21 cellular contexts compared by ENCODE assay signal in genomic region chr12:130086777-130087176, GRCh38.
A peak's percentile ranks its signal among the peaks of the same experiment; 100 is the strongest.
DNase-seq lines count a peak whose midpoint lies in the region; ATAC-seq and TF ChIP-seq lines count a peak whose summit lies in the region.
"Had no signal": no experiment of that assay in that cellular context is flagged by ENCODE, and none has a peak within 500 bp of the region (broad histone marks: within the 10 kb centered on the region; RNA-seq: fewer than 3 reads in every experiment).

No MANE protein-coding gene starts in this region.

- no peak overlapping the region for H3K27ac Mint-ChIP-seq in activated CD8-positive, alpha-beta T cell treated with anti-CD3 and anti-CD28 coated beads for 36 hours
- no peak overlapping the region for H3K27ac Mint-ChIP-seq in activated CD8-positive, alpha-beta T cell treated with anti-CD3 and anti-CD28 coated beads, Interleukin-2, amount 10 ng/mL, durations not matched to agents 7 days and 5 days
- H3K27ac Mint-ChIP-seq in central memory CD8-positive, alpha-beta T cell (ENCODE audit: low read depth) = no peak overlapping the region
- H3K27ac Mint-ChIP-seq in neural progenitor cell = peak overlapping the region; percentile 59
- H3K27ac Mint-ChIP-seq: IgD-negative memory B cell had no signal

- H3K36me3 ChIP-seq in neural progenitor cell (no peaks in the 10 kb centered on the region), left ventricle myocardium inferior (no peaks in the 10 kb centered on the region)
- H3K36me3 ChIP-seq: adrenal gland, right atrium auricular region had no signal

- no peaks in the 10 kb centered on the region for H3K79me2 ChIP-seq in neural progenitor cell (ENCODE audit: low read depth)

- POLR2A ChIA-PET in activated CD8-positive, alpha-beta T cell treated with anti-CD3 and anti-CD28 coated beads for 36 hours (lab: Charles Lee) = interaction anchor here (1.3 kb wide), 1 partner anchor 18 kb away, joined by 5 read pairs; no protein-coding TSS in a partner anchor
- POLR2A ChIA-PET in activated CD8-positive, alpha-beta T cell treated with anti-CD3 and anti-CD28 coated beads, Interleukin-2, amount 10 ng/mL, durations not matched to agents 7 days and 5 days (lab: Charles Lee) = no interaction called here

- CTCF ChIA-PET in activated CD8-positive, alpha-beta T cell treated with anti-CD3 and anti-CD28 coated beads for 36 hours (lab: Charles Lee) = interaction anchor here (0.8 to 1.1 kb wide), 3 partner anchors 10 to 39 kb away, joined by 3 read pairs; no protein-coding TSS in a partner anchor
- CTCF ChIA-PET in activated CD8-positive, alpha-beta T cell treated with anti-CD3 and anti-CD28 coated beads, Interleukin-2, amount 10 ng/mL, durations not matched to agents 7 days and 5 days (lab: Charles Lee) = no interaction called here

- no peaks in the 10 kb centered on the region for H3K9me3 Mint-ChIP-seq in activated CD8-positive, alpha-beta T cell treated with anti-CD3 and anti-CD28 coated beads for 36 hours
- no peaks in the 10 kb centered on the region for H3K9me3 Mint-ChIP-seq in activated CD8-positive, alpha-beta T cell treated with anti-CD3 and anti-CD28 coated beads, Interleukin-2, amount 10 ng/mL, durations not matched to agents 7 days and 5 days (ENCODE audit: insufficient read depth)
- peaks cover 22% of the 10 kb centered on the region for H3K9me3 Mint-ChIP-seq in central memory CD8-positive, alpha-beta T cell
- peaks cover 7% of the 10 kb centered on the region for H3K9me3 Mint-ChIP-seq in neural progenitor cell

- H3K4me1 Mint-ChIP-seq in activated CD8-positive, alpha-beta T cell treated with anti-CD3 and anti-CD28 coated beads for 36 hours (ENCODE audit: low read depth) = peaks cover 22% of the 10 kb centered on the region
- peaks cover 13% of the 10 kb centered on the region for H3K4me1 Mint-ChIP-seq in activated CD8-positive, alpha-beta T cell treated with anti-CD3 and anti-CD28 coated beads, Interleukin-2, amount 10 ng/mL, durations not matched to agents 7 days and 5 days (ENCODE audit: low read depth)
- no peaks in the 10 kb centered on the region for H3K4me1 Mint-ChIP-seq in central memory CD8-positive, alpha-beta T cell
- peaks cover 68% of the 10 kb centered on the region for H3K4me1 Mint-ChIP-seq in neural progenitor cell
- H3K4me1 Mint-ChIP-seq: CD14-positive monocyte had no signal

- H3K36me3 Mint-ChIP-seq in activated CD8-positive, alpha-beta T cell treated with anti-CD3 and anti-CD28 coated beads for 36 hours (ENCODE audit: low read depth) = no peaks in the 10 kb centered on the region
- no peaks in the 10 kb centered on the region for H3K36me3 Mint-ChIP-seq in activated CD8-positive, alpha-beta T cell treated with anti-CD3 and anti-CD28 coated beads, Interleukin-2, amount 10 ng/mL, durations not matched to agents 7 days and 5 days (ENCODE audit: low read depth)
- H3K36me3 Mint-ChIP-seq in central memory CD8-positive, alpha-beta T cell (ENCODE audit: insufficient read depth) = no peaks in the 10 kb centered on the region
- H3K36me3 Mint-ChIP-seq in neural progenitor cell = no peaks in the 10 kb centered on the region
- H3K36me3 Mint-ChIP-seq: CD14-positive monocyte had no signal

- peak overlapping the region; percentile 34 for H3K4me3 Mint-ChIP-seq in activated CD8-positive, alpha-beta T cell treated with anti-CD3 and anti-CD28 coated beads for 36 hours
- H3K4me3 Mint-ChIP-seq in activated CD8-positive, alpha-beta T cell treated with anti-CD3 and anti-CD28 coated beads, Interleukin-2, amount 10 ng/mL, durations not matched to agents 7 days and 5 days = no peak overlapping the region
- peak overlapping the region; percentile 17 for H3K4me3 Mint-ChIP-seq in central memory CD8-positive, alpha-beta T cell
- no peak overlapping the region for H3K4me3 Mint-ChIP-seq in neural progenitor cell

- no peaks in the 10 kb centered on the region for H3K27me3 Mint-ChIP-seq in activated CD8-positive, alpha-beta T cell treated with anti-CD3 and anti-CD28 coated beads for 36 hours
- no peaks in the 10 kb centered on the region for H3K27me3 Mint-ChIP-seq in activated CD8-positive, alpha-beta T cell treated with anti-CD3 and anti-CD28 coated beads, Interleukin-2, amount 10 ng/mL, durations not matched to agents 7 days and 5 days (ENCODE audit: low read depth)
- no peaks in the 10 kb centered on the region for H3K27me3 Mint-ChIP-seq in central memory CD8-positive, alpha-beta T cell
- peaks cover 17% of the 10 kb centered on the region for H3K27me3 Mint-ChIP-seq in neural progenitor cell (ENCODE audit: insufficient read depth, low read depth)

- no peak overlapping the region for H2AFZ ChIP-seq in neural progenitor cell (replicated peaks)

- no peak overlapping the region for H3K9ac ChIP-seq in neural progenitor cell

- ATAC-seq in activated CD8-positive, alpha-beta T cell treated with anti-CD3 and anti-CD28 coated beads for 36 hours = no peak
- no peak for ATAC-seq in activated CD8-positive, alpha-beta T cell treated with anti-CD3 and anti-CD28 coated beads, Interleukin-2, amount 10 ng/mL, durations not matched to agents 7 days and 5 days
- ATAC-seq in central memory CD8-positive, alpha-beta T cell (replicated peaks; ENCODE audit: extremely low read depth, poor library complexity, severe bottlenecking) = no peak
- ATAC-seq in HG03039 (IDR thresholded peaks at IDR 0.05; ENCODE audit: unreplicated experiment) = no peak

- no peak overlapping the region for H3K27ac ChIP-seq in neural progenitor cell
- no peak overlapping the region for H3K27ac ChIP-seq in left ventricle myocardium inferior (replicated peaks)
- H3K27ac ChIP-seq: adrenal gland, right atrium auricular region had no signal

- H3K4me3 ChIP-seq in neural progenitor cell = no peak overlapping the region
- no peak overlapping the region for H3K4me3 ChIP-seq in left ventricle myocardium inferior
- H3K4me3 ChIP-seq: adrenal gland, right atrium auricular region had no signal

- no peak for TF ChIP-seq CTCF in activated CD8-positive, alpha-beta T cell treated with anti-CD3 and anti-CD28 coated beads for 36 hours (IDR thresholded peaks at IDR 0.05)
- TF ChIP-seq CTCF in neural progenitor cell (IDR thresholded peaks at IDR 0.05) (no peak), left ventricle myocardium inferior (IDR thresholded peaks at IDR 0.05; ENCODE audit: borderline replicate concordance) (no peak)

- no peaks in the 10 kb centered on the region for H4K20me1 ChIP-seq in neural progenitor cell (ENCODE audit: low read depth)

- H3K9me3 ChIP-seq in neural progenitor cell (ENCODE audit: low read depth) (no peaks in the 10 kb centered on the region), left ventricle myocardium inferior (replicated peaks) (peaks cover 5% of the 10 kb centered on the region)
- H3K9me3 ChIP-seq: adrenal gland, right atrium auricular region had no signal

- H3F3A ChIP-seq in neural progenitor cell (ENCODE audit: low read depth) = peaks cover 5% of the 10 kb centered on the region

- intact Hi-C loops in activated CD8-positive, alpha-beta T cell treated with anti-CD3 and anti-CD28 coated beads for 36 hours (cut with micrococcal nuclease) = no loop called here
- intact Hi-C loops in left ventricle myocardium inferior (cut with micrococcal nuclease) = no loop called here

- H3K27me3 ChIP-seq in neural progenitor cell (peaks cover 33% of the 10 kb centered on the region), left ventricle myocardium inferior (ENCODE audit: low read depth) (peaks cover 73% of the 10 kb centered on the region)
- H3K27me3 ChIP-seq: adrenal gland, right atrium auricular region had no signal

- H3K4me2 ChIP-seq in neural progenitor cell = no peak overlapping the region

- no peak for DNase-seq in activated CD8-positive, alpha-beta T cell treated with anti-CD3 and anti-CD28 coated beads for 36 hours
- no peak for DNase-seq in activated CD8-positive, alpha-beta T cell treated with anti-CD3 and anti-CD28 coated beads, Interleukin-2, amount 10 ng/mL, durations not matched to agents 7 days and 5 days
- DNase-seq in DMS153 treated with DMSO at 0.1 percent for 48 hours (lab: John Stamatoyannopoulos, UW; ENCODE audit: unreplicated experiment) = peak; percentile 51
- DNase-seq in central memory CD8-positive, alpha-beta T cell (ENCODE audit: low spot score in 2 of 2) = no peak
- DNase-seq in neural progenitor cell (ENCODE audit: low spot score) = no peak
- DNase-seq in HCEC 1CT = no peak
- DNase-seq in left ventricle myocardium inferior = no peak
- DNase-seq: ACHN; activated CD4-positive, alpha-beta T cell treated with anti-CD3 and anti-CD28 coated beads, Interleukin-2, amount 50 U/mL, for 1 hour; adrenal gland; DMS79 treated with DMSO at 0.1 percent for 48 hours; glutamatergic neuron; GOT3; NCI-H1694; OCI-M1; SHP77; stimulated activated CD4-positive, alpha-beta T cell treated with anti-CD3 and anti-CD28 coated beads, Interleukin-12 subunit alpha, Interleukin-12 subunit beta, amount 100 ng/mL, for 4 hours had no signal

- peaks cover 14% of the 10 kb centered on the region for H3K4me1 ChIP-seq in neural progenitor cell
- H3K4me1 ChIP-seq in left ventricle myocardium inferior = peaks cover 5% of the 10 kb centered on the region
- H3K4me1 ChIP-seq: adrenal gland, right atrium auricular region had no signal

Comparison
In these comparisons a context has a peak if more than half of its experiments do, and no peak if none do; other contexts are left out.
1. H3K4me3 Mint-ChIP-seq: peak in activated CD8-positive, alpha-beta T cell treated with anti-CD3 and anti-CD28 coated beads for 36 hours (single experiment) and central memory CD8-positive, alpha-beta T cell (single experiment); none in activated CD8-positive, alpha-beta T cell treated with anti-CD3 and anti-CD28 coated beads, Interleukin-2, amount 10 ng/mL, durations not matched to agents 7 days and 5 days (single experiment) and neural progenitor cell (single experiment).